In genomic region chr5:135217669-135218485, GRCh38 we compare ENCODE assay signal across 15 cellular contexts.
DNase-seq lines count a peak whose midpoint lies in the region; ATAC-seq and TF ChIP-seq lines count a peak whose summit lies in the region.
"Had no signal": no experiment of that assay in that cellular context is flagged by ENCODE, and none has a peak within 500 bp of the region (broad histone marks: within the 10 kb centered on the region; RNA-seq: fewer than 3 reads in every experiment).

No MANE protein-coding gene starts in this region.

- H3K27me3 Mint-ChIP-seq in endothelial cell (ENCODE audit: unreplicated experiment) (no peaks in the 10 kb centered on the region), progenitor cell of endocrine pancreas (peaks cover 21% of the 10 kb centered on the region)
- no peaks in the 10 kb centered on the region for H3K27me3 Mint-ChIP-seq in activated naive CD4-positive, alpha-beta T cell treated with anti-CD3 and anti-CD28 coated beads for 36 hours (ENCODE audit: low read depth)
- H3K27me3 Mint-ChIP-seq: activated CD8-positive, alpha-beta T cell treated with anti-CD3 and anti-CD28 coated beads for 36 hours had no signal

- TF ChIP-seq CTCF in GM12864 (IDR thresholded peaks at IDR 0.05; ENCODE audit: low read depth, low read length, missing control alignments) (peak; percentile 22), NB4 (IDR thresholded peaks at IDR 0.05; ENCODE audit: low read depth, low read length) (peak; percentile 32), endothelial cell (IDR thresholded peaks at IDR 0.05; ENCODE audit: unreplicated experiment) (no peak), progenitor cell of endocrine pancreas (IDR thresholded peaks at IDR 0.05; ENCODE audit: unreplicated experiment) (peak; percentile 34)

- no peak overlapping the region for H3K4me3 Mint-ChIP-seq in endothelial cell (ENCODE audit: unreplicated experiment)
- H3K4me3 Mint-ChIP-seq in progenitor cell of endocrine pancreas (ENCODE audit: low read depth) = no peak overlapping the region
- no peak overlapping the region for H3K4me3 Mint-ChIP-seq in activated naive CD4-positive, alpha-beta T cell treated with anti-CD3 and anti-CD28 coated beads for 36 hours
- H3K4me3 Mint-ChIP-seq: activated CD8-positive, alpha-beta T cell treated with anti-CD3 and anti-CD28 coated beads for 36 hours; CD8-positive, alpha-beta T cell had no signal

- intact Hi-C loops in activated naive CD4-positive, alpha-beta T cell treated with anti-CD3 and anti-CD28 coated beads for 36 hours (cut with micrococcal nuclease) = no loop called here

- no peak overlapping the region for H3K4me3 ChIP-seq in GM12864 (ENCODE audit: low read depth, low read length)
- H3K4me3 ChIP-seq in NB4 (ENCODE audit: low read depth, low read length) = no peak overlapping the region
- H3K4me3 ChIP-seq: PC-9, stomach had no signal

- CTCF ChIA-PET in activated naive CD4-positive, alpha-beta T cell treated with anti-CD3 and anti-CD28 coated beads for 36 hours (lab: Charles Lee) = no interaction called here

- DNase-seq in GM12864 (ENCODE audit: low read depth) (no peak), NB4 (ENCODE audit: low read depth) (peak; percentile 16), endothelial cell (ENCODE audit: low spot score) (peak; percentile 48), progenitor cell of endocrine pancreas (ENCODE audit: low spot score, unreplicated experiment) (no peak)
- DNase-seq in activated CD4-positive, alpha-beta T cell treated with anti-CD3 and anti-CD28 coated beads, Interleukin-2, amount 50 U/mL, for 48 hours = no peak
- no peak for DNase-seq in activated naive CD4-positive, alpha-beta T cell treated with anti-CD3 and anti-CD28 coated beads for 36 hours
- DNase-seq: activated CD8-positive, alpha-beta T cell treated with anti-CD3 and anti-CD28 coated beads for 36 hours; activated naive CD4-positive, alpha-beta T cell treated with anti-CD3 and anti-CD28 coated beads, Interleukin-2, amount 50 U/mL, for 16 hours; caudate nucleus; PC-9; right cardiac atrium; T-helper 2 cell had no signal

- TF ChIP-seq POLR2A in NB4 (IDR thresholded peaks at IDR 0.05; ENCODE audit: extremely low read depth, insufficient read length) = no peak

- ATAC-seq in GM21737 (IDR thresholded peaks at IDR 0.05; ENCODE audit: unreplicated experiment) = no peak
- ATAC-seq: activated CD8-positive, alpha-beta T cell treated with anti-CD3 and anti-CD28 coated beads for 36 hours; CD8-positive, alpha-beta T cell; right cardiac atrium had no signal

- no peak overlapping the region for H3K27ac Mint-ChIP-seq in endothelial cell (ENCODE audit: unreplicated experiment)
- no peak overlapping the region for H3K27ac Mint-ChIP-seq in progenitor cell of endocrine pancreas
- H3K27ac Mint-ChIP-seq in activated naive CD4-positive, alpha-beta T cell treated with anti-CD3 and anti-CD28 coated beads for 36 hours = no peak overlapping the region
- H3K27ac Mint-ChIP-seq: activated CD8-positive, alpha-beta T cell treated with anti-CD3 and anti-CD28 coated beads for 36 hours; CD8-positive, alpha-beta T cell had no signal

- no peaks in the 10 kb centered on the region for H3K36me3 Mint-ChIP-seq in endothelial cell (ENCODE audit: low read depth, unreplicated experiment)
- no peaks in the 10 kb centered on the region for H3K36me3 Mint-ChIP-seq in progenitor cell of endocrine pancreas (ENCODE audit: insufficient read depth)
- no peaks in the 10 kb centered on the region for H3K36me3 Mint-ChIP-seq in activated naive CD4-positive, alpha-beta T cell treated with anti-CD3 and anti-CD28 coated beads for 36 hours (ENCODE audit: low read depth)
- H3K36me3 Mint-ChIP-seq: CD8-positive, alpha-beta T cell had no signal

- no peaks in the 10 kb centered on the region for H3K9me3 Mint-ChIP-seq in endothelial cell (ENCODE audit: unreplicated experiment)
- H3K9me3 Mint-ChIP-seq in progenitor cell of endocrine pancreas (ENCODE audit: low read depth) = no peaks in the 10 kb centered on the region
- no peaks in the 10 kb centered on the region for H3K9me3 Mint-ChIP-seq in activated naive CD4-positive, alpha-beta T cell treated with anti-CD3 and anti-CD28 coated beads for 36 hours
- H3K9me3 Mint-ChIP-seq: activated CD8-positive, alpha-beta T cell treated with anti-CD3 and anti-CD28 coated beads for 36 hours; CD8-positive, alpha-beta T cell had no signal

- H3K4me1 Mint-ChIP-seq in endothelial cell (ENCODE audit: unreplicated experiment) (peaks cover 16% of the 10 kb centered on the region), progenitor cell of endocrine pancreas (ENCODE audit: low read depth) (peaks cover 3% of the 10 kb centered on the region)
- no peaks in the 10 kb centered on the region for H3K4me1 Mint-ChIP-seq in activated naive CD4-positive, alpha-beta T cell treated with anti-CD3 and anti-CD28 coated beads for 36 hours (ENCODE audit: low read depth)

Comparison
In these comparisons a context has a peak if more than half of its experiments do, and no peak if none do; other contexts are left out.
1. DNase-seq: peak in NB4 (single experiment) and endothelial cell (single experiment); none in GM12864 (single experiment), progenitor cell of endocrine pancreas (single experiment), activated CD4-positive, alpha-beta T cell treated with anti-CD3 and anti-CD28 coated beads, Interleukin-2, amount 50 U/mL, for 48 hours (0 of 2) and activated naive CD4-positive, alpha-beta T cell treated with anti-CD3 and anti-CD28 coated beads for 36 hours (single experiment).